In genomic region chr17:80195671-80196529, GRCh38 we compare ENCODE assay signal across 1 cellular context.
A peak's percentile ranks its signal among the peaks of the same experiment; 100 is the strongest.
TF ChIP-seq lines count a peak whose summit lies in the region.

No MANE protein-coding gene starts in this region.

TF ChIP-seq in HepG2, 621 proteins besides CTCF, POLR2A, EP300 and RAD21 (continued from another document and continues in another):
- TF ChIP-seq ZGPAT (CRISPR knock-in tag; IDR thresholded peaks at IDR 0.05) (0 out of 2 replicates have a peak, but pooled peaks have one; percentile 27), ZNF784 (CRISPR knock-in tag; IDR thresholded peaks at IDR 0.05; ENCODE audit: borderline replicate concordance) (no peak; the same call in 1 of the 2 replicates), GFI1 (CRISPR knock-in tag; IDR thresholded peaks at IDR 0.05; ENCODE audit: borderline replicate concordance) (no peak), ZNF772 (CRISPR knock-in tag; IDR thresholded peaks at IDR 0.05) (0 out of 2 replicates have a peak, but pooled peaks have one; percentile 42), NONO (IDR thresholded peaks at IDR 0.05) (no peak), NONO (CRISPR knock-in tag; conservative IDR thresholded peaks at IDR 0.05) (peak; percentile 50; the same call in 1 of the 2 replicates), RXRA (CRISPR knock-in tag; IDR thresholded peaks at IDR 0.05) (peak; percentile 98), ZNF205 (CRISPR knock-in tag; IDR thresholded peaks at IDR 0.05) (peak; percentile 27; the same call in 1 of the 2 replicates), RELA (CRISPR knock-in tag; IDR thresholded peaks at IDR 0.05) (peak; percentile 99), MED13 (CRISPR knock-in tag; IDR thresholded peaks at IDR 0.05) (no peak), IKZF4 (CRISPR knock-in tag; IDR thresholded peaks at IDR 0.05; ENCODE audit: borderline replicate concordance, low read depth, not compliant biosample characterization) (no peak), ZKSCAN8 (CRISPR knock-in tag; IDR thresholded peaks at IDR 0.05; ENCODE audit: borderline replicate concordance) (no peak), ETV5 (CRISPR knock-in tag; IDR thresholded peaks at IDR 0.05; ENCODE audit: borderline replicate concordance) (0 out of 2 replicates have a peak, but pooled peaks have one; percentile 9), SP4 (CRISPR knock-in tag; IDR thresholded peaks at IDR 0.05) (0 out of 2 replicates have a peak, but pooled peaks have one; percentile 33), JUN (CRISPR knock-in tag; IDR thresholded peaks at IDR 0.05) (peak; percentile 50; the same call in 1 of the 2 replicates), SOX13 (IDR thresholded peaks at IDR 0.05) (no peak), SOX13 (CRISPR knock-in tag; conservative IDR thresholded peaks at IDR 0.05 in 1 of 2, IDR thresholded peaks at IDR 0.05 in 1 of 2) (peak in 1 of 2 experiments; percentile 17; a peak in 1 of 4 replicates), ZNF878 (CRISPR knock-in tag; IDR thresholded peaks at IDR 0.05) (no peak), SCMH1 (CRISPR knock-in tag; IDR thresholded peaks at IDR 0.05; ENCODE audit: borderline replicate concordance) (no peak), NR2F6 (IDR thresholded peaks at IDR 0.05) (peak; percentile 72; the same call in 1 of the 2 replicates), NR2F6 (CRISPR knock-in tag; IDR thresholded peaks at IDR 0.05) (peak; percentile 88), FOXO1 (CRISPR knock-in tag; IDR thresholded peaks at IDR 0.05) (peak; percentile 31; the same call in 1 of the 2 replicates), NCOA1 (CRISPR knock-in tag; IDR thresholded peaks at IDR 0.05) (no peak), ZFY (CRISPR knock-in tag; IDR thresholded peaks at IDR 0.05) (no peak), MIXL1 (CRISPR knock-in tag; IDR thresholded peaks at IDR 0.05) (no peak), ZNF672 (CRISPR knock-in tag; IDR thresholded peaks at IDR 0.05) (peak; percentile 33; the same call in 1 of the 2 replicates), DMTF1 (CRISPR knock-in tag; IDR thresholded peaks at IDR 0.05) (no peak), TMF1 (CRISPR knock-in tag; IDR thresholded peaks at IDR 0.05; ENCODE audit: low read depth) (peak; percentile 29; the same call in 1 of the 2 replicates), ZNF136 (CRISPR knock-in tag; IDR thresholded peaks at IDR 0.05; ENCODE audit: low read depth) (no peak), SAP130 (CRISPR knock-in tag; IDR thresholded peaks at IDR 0.05; ENCODE audit: low read depth) (peak; percentile 48), HNRNPL (IDR thresholded peaks at IDR 0.05; ENCODE audit: low read depth, low read length) (0 out of 2 replicates have a peak, but pooled peaks have one; percentile 39), ZNF782 (CRISPR knock-in tag; IDR thresholded peaks at IDR 0.05; ENCODE audit: borderline replicate concordance) (0 out of 2 replicates have a peak, but pooled peaks have one; percentile 43), ZNF709 (CRISPR knock-in tag; IDR thresholded peaks at IDR 0.05) (no peak; the same call in 1 of the 2 replicates), KAT2B (IDR thresholded peaks at IDR 0.05; ENCODE audit: borderline replicate concordance, low read depth, low read length) (no peak), MAFG (CRISPR knock-in tag; IDR thresholded peaks at IDR 0.05) (no peak), GATAD2A (CRISPR knock-in tag; IDR thresholded peaks at IDR 0.05) (peak; percentile 36; the same call in 1 of the 2 replicates), ZBTB1 (CRISPR knock-in tag; IDR thresholded peaks at IDR 0.05; ENCODE audit: borderline replicate concordance) (no peak), MYPOP (CRISPR knock-in tag; IDR thresholded peaks at IDR 0.05) (peak; percentile 39; the same call in 1 of the 2 replicates), HOXA7 (CRISPR knock-in tag; IDR thresholded peaks at IDR 0.05) (no peak), FOXP1 (IDR thresholded peaks at IDR 0.05) (no peak), FOXP1 (CRISPR knock-in tag; IDR thresholded peaks at IDR 0.05) (0 out of 2 replicates have a peak, but pooled peaks have one; percentile 13), SRY (CRISPR knock-in tag; IDR thresholded peaks at IDR 0.05) (no peak), NCOR1 (IDR thresholded peaks at IDR 0.05; ENCODE audit: borderline replicate concordance, low read length) (peak; percentile 82; the same call in 1 of the 2 replicates), ZNF34 (CRISPR knock-in tag; IDR thresholded peaks at IDR 0.05; ENCODE audit: borderline replicate concordance) (no peak), KLF13 (CRISPR knock-in tag; IDR thresholded peaks at IDR 0.05) (no peak), CCDC6 (CRISPR knock-in tag; IDR thresholded peaks at IDR 0.05) (no peak), ZNF557 (CRISPR knock-in tag; IDR thresholded peaks at IDR 0.05) (no peak), HNRNPLL (IDR thresholded peaks at IDR 0.05; ENCODE audit: low read depth, low read length, poor library complexity, severe bottlenecking) (peak; percentile 40), ZNF430 (CRISPR knock-in tag; IDR thresholded peaks at IDR 0.05) (no peak), NRL (CRISPR knock-in tag; IDR thresholded peaks at IDR 0.05; ENCODE audit: borderline replicate concordance) (peak; percentile 84; the same call in 1 of the 2 replicates), YEATS2 (CRISPR knock-in tag; IDR thresholded peaks at IDR 0.05; ENCODE audit: borderline replicate concordance) (peak; percentile 31; the same call in 1 of the 2 replicates), MXD1 (CRISPR knock-in tag; IDR thresholded peaks at IDR 0.05) (no peak)
- TF ChIP-seq, protein P1, sequence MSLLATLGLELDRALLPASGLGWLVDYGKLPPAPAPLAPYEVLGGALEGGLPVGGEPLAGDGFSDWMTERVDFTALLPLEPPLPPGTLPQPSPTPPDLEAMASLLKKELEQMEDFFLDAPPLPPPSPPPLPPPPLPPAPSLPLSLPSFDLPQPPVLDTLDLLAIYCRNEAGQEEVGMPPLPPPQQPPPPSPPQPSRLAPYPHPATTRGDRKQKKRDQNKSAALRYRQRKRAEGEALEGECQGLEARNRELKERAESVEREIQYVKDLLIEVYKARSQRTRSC (CRISPR knock-in tag; IDR thresholded peaks at IDR 0.05; ENCODE audit: low read depth), result 0 out of 2 replicates have a peak, but pooled peaks have one; percentile 56
- TF ChIP-seq, protein P2, sequence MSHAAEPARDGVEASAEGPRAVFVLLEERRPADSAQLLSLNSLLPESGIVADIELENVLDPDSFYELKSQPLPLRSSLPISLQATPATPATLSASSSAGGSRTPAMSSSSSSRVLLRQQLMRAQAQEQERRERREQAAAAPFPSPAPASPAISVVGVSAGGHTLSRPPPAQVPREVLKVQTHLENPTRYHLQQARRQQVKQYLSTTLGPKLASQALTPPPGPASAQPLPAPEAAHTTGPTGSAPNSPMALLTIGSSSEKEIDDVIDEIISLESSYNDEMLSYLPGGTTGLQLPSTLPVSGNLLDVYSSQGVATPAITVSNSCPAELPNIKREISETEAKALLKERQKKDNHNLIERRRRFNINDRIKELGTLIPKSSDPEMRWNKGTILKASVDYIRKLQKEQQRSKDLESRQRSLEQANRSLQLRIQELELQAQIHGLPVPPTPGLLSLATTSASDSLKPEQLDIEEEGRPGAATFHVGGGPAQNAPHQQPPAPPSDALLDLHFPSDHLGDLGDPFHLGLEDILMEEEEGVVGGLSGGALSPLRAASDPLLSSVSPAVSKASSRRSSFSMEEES (CRISPR knock-in tag; IDR thresholded peaks at IDR 0.05), result no peak
- TF ChIP-seq, protein P3, sequence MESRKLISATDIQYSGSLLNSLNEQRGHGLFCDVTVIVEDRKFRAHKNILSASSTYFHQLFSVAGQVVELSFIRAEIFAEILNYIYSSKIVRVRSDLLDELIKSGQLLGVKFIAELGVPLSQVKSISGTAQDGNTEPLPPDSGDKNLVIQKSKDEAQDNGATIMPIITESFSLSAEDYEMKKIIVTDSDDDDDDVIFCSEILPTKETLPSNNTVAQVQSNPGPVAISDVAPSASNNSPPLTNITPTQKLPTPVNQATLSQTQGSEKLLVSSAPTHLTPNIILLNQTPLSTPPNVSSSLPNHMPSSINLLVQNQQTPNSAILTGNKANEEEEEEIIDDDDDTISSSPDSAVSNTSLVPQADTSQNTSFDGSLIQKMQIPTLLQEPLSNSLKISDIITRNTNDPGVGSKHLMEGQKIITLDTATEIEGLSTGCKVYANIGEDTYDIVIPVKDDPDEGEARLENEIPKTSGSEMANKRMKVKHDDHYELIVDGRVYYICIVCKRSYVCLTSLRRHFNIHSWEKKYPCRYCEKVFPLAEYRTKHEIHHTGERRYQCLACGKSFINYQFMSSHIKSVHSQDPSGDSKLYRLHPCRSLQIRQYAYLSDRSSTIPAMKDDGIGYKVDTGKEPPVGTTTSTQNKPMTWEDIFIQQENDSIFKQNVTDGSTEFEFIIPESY (CRISPR knock-in tag; IDR thresholded peaks at IDR 0.05), result peak; percentile 82; the same call in 1 of the 2 replicates
- TF ChIP-seq, protein P4, sequence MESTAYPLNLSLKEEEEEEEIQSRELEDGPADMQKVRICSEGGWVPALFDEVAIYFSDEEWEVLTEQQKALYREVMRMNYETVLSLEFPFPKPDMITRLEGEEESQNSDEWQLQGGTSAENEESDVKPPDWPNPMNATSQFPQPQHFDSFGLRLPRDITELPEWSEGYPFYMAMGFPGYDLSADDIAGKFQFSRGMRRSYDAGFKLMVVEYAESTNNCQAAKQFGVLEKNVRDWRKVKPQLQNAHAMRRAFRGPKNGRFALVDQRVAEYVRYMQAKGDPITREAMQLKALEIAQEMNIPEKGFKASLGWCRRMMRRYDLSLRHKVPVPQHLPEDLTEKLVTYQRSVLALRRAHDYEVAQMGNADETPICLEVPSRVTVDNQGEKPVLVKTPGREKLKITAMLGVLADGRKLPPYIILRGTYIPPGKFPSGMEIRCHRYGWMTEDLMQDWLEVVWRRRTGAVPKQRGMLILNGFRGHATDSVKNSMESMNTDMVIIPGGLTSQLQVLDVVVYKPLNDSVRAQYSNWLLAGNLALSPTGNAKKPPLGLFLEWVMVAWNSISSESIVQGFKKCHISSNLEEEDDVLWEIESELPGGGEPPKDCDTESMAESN (CRISPR knock-in tag; conservative IDR thresholded peaks at IDR 0.05), result 0 out of 2 replicates have a peak, but pooled peaks have one; percentile 22
- TF ChIP-seq, protein P5, sequence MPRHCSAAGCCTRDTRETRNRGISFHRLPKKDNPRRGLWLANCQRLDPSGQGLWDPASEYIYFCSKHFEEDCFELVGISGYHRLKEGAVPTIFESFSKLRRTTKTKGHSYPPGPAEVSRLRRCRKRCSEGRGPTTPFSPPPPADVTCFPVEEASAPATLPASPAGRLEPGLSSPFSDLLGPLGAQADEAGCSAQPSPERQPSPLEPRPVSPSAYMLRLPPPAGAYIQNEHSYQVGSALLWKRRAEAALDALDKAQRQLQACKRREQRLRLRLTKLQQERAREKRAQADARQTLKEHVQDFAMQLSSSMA (CRISPR knock-in tag; IDR thresholded peaks at IDR 0.05), result no peak
- TF ChIP-seq, protein P6, sequence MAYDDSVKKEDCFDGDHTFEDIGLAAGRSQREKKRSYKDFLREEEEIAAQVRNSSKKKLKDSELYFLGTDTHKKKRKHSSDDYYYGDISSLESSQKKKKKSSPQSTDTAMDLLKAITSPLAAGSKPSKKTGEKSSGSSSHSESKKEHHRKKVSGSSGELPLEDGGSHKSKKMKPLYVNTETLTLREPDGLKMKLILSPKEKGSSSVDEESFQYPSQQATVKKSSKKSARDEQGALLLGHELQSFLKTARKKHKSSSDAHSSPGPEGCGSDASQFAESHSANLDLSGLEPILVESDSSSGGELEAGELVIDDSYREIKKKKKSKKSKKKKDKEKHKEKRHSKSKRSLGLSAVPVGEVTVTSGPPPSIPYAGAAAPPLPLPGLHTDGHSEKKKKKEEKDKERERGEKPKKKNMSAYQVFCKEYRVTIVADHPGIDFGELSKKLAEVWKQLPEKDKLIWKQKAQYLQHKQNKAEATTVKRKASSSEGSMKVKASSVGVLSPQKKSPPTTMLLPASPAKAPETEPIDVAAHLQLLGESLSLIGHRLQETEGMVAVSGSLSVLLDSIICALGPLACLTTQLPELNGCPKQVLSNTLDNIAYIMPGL (CRISPR knock-in tag; IDR thresholded peaks at IDR 0.05; ENCODE audit: borderline replicate concordance in 1 of 2, low read depth in 1 of 2), result no peak
